Comparison of ENCODE assay signal across 10 cellular contexts in genomic region chr1:245673920-245674414, GRCh38.
DNase-seq lines count a peak whose midpoint lies in the region; ATAC-seq and TF ChIP-seq lines count a peak whose summit lies in the region.
"Had no signal": no experiment of that assay in that cellular context is flagged by ENCODE, and none has a peak within 500 bp of the region (broad histone marks: within the 10 kb centered on the region; RNA-seq: fewer than 3 reads in every experiment).

No MANE protein-coding gene starts in this region.

- H3K4me3 ChIP-seq in gastrocnemius medialis: no peak overlapping the region
- no peak overlapping the region for H3K4me3 ChIP-seq in BE2C (ENCODE audit: low read depth, low read length)
- H3K4me3 ChIP-seq in vagina: no peak overlapping the region
- H3K4me3 ChIP-seq: right atrium auricular region had no signal

- no peaks in the 10 kb centered on the region for H3K4me1 ChIP-seq in gastrocnemius medialis
- H3K4me1 ChIP-seq in BE2C: no peaks in the 10 kb centered on the region
- H3K4me1 ChIP-seq in vagina: no peaks in the 10 kb centered on the region
- H3K4me1 ChIP-seq: right atrium auricular region had no signal

- ATAC-seq in GM19463 (IDR thresholded peaks at IDR 0.05; ENCODE audit: unreplicated experiment) (peak; percentile 64), HG03378 (IDR thresholded peaks at IDR 0.05; ENCODE audit: unreplicated experiment) (peak; percentile 82), gastrocnemius medialis (no peak)
- ATAC-seq in activated CD8-positive, alpha-beta T cell treated with anti-CD3 and anti-CD28 coated beads, Interleukin-2, amount 10 ng/mL, durations not matched to agents 7 days and 5 days: no peak

- no peaks in the 10 kb centered on the region for H3K4me1 Mint-ChIP-seq in activated CD8-positive, alpha-beta T cell treated with anti-CD3 and anti-CD28 coated beads, Interleukin-2, amount 10 ng/mL, durations not matched to agents 7 days and 5 days (ENCODE audit: low read depth)

- intact Hi-C loops in gastrocnemius medialis (cut with DNase I; ENCODE audit: low total_unique reads): no loop called here
- intact Hi-C loops in vagina (cut with DNase I): no loop called here

- POLR2A ChIA-PET in activated CD8-positive, alpha-beta T cell treated with anti-CD3 and anti-CD28 coated beads, Interleukin-2, amount 10 ng/mL, durations not matched to agents 7 days and 5 days (lab: Charles Lee): no interaction called here

- in situ Hi-C loops in gastrocnemius medialis (cut with MboI; ENCODE audit: low sequenced_read_pairs in 4 of 4): no loop called here

- no peak overlapping the region for H3K4me3 Mint-ChIP-seq in activated CD8-positive, alpha-beta T cell treated with anti-CD3 and anti-CD28 coated beads, Interleukin-2, amount 10 ng/mL, durations not matched to agents 7 days and 5 days

- H3K27me3 Mint-ChIP-seq in activated CD8-positive, alpha-beta T cell treated with anti-CD3 and anti-CD28 coated beads, Interleukin-2, amount 10 ng/mL, durations not matched to agents 7 days and 5 days (ENCODE audit: low read depth): no peaks in the 10 kb centered on the region

- no peaks in the 10 kb centered on the region for H3K9me3 Mint-ChIP-seq in activated CD8-positive, alpha-beta T cell treated with anti-CD3 and anti-CD28 coated beads, Interleukin-2, amount 10 ng/mL, durations not matched to agents 7 days and 5 days (ENCODE audit: insufficient read depth)

- TF ChIP-seq POLR2A in gastrocnemius medialis (IDR thresholded peaks at IDR 0.05) (no peak), vagina (IDR thresholded peaks at IDR 0.05) (no peak)

- DNase-seq in AG08395 (ENCODE audit: low spot score): peak; percentile 33
- DNase-seq in SIG-M5 treated with dmso at 0.1 percent for 504 hours (lab: John Stamatoyannopoulos, UW; ENCODE audit: unreplicated experiment): peak; percentile 61
- DNase-seq in activated CD8-positive, alpha-beta T cell treated with anti-CD3 and anti-CD28 coated beads, Interleukin-2, amount 10 ng/mL, durations not matched to agents 7 days and 5 days: no peak
- DNase-seq in gastrocnemius medialis: no peak
- DNase-seq in BE2C: no peak
- DNase-seq in vagina (ENCODE audit: extremely low spot score in 2 of 2): no peak
- DNase-seq: stimulated activated naive CD4-positive, alpha-beta T cell treated with Interleukin-2 at 50 U/mL for 16 hours had no signal

- H3K36me3 ChIP-seq in gastrocnemius medialis (no peaks in the 10 kb centered on the region), BE2C (peaks cover 22% of the 10 kb centered on the region), vagina (no peaks in the 10 kb centered on the region)
- H3K36me3 ChIP-seq: right atrium auricular region had no signal

- H3K9me3 ChIP-seq in gastrocnemius medialis: no peaks in the 10 kb centered on the region
- no peaks in the 10 kb centered on the region for H3K9me3 ChIP-seq in BE2C
- no peaks in the 10 kb centered on the region for H3K9me3 ChIP-seq in vagina
- H3K9me3 ChIP-seq: right atrium auricular region had no signal

- H3K36me3 Mint-ChIP-seq in activated CD8-positive, alpha-beta T cell treated with anti-CD3 and anti-CD28 coated beads, Interleukin-2, amount 10 ng/mL, durations not matched to agents 7 days and 5 days (ENCODE audit: low read depth): no peaks in the 10 kb centered on the region

- H3K27ac Mint-ChIP-seq in activated CD8-positive, alpha-beta T cell treated with anti-CD3 and anti-CD28 coated beads, Interleukin-2, amount 10 ng/mL, durations not matched to agents 7 days and 5 days: no peak overlapping the region

- TF ChIP-seq CTCF in gastrocnemius medialis (IDR thresholded peaks at IDR 0.05 in 4 of 5, conservative IDR thresholded peaks at IDR 0.05 in 1 of 5) (no peak), BE2C (IDR thresholded peaks at IDR 0.05; ENCODE audit: low read depth, low read length) (no peak), vagina (IDR thresholded peaks at IDR 0.05) (no peak)

- CTCF ChIA-PET in activated CD8-positive, alpha-beta T cell treated with anti-CD3 and anti-CD28 coated beads, Interleukin-2, amount 10 ng/mL, durations not matched to agents 7 days and 5 days (lab: Charles Lee): no interaction called here

- H3K27me3 ChIP-seq in gastrocnemius medialis: no peaks in the 10 kb centered on the region
- H3K27me3 ChIP-seq in BE2C: no peaks in the 10 kb centered on the region
- H3K27me3 ChIP-seq in vagina: no peaks in the 10 kb centered on the region
- H3K27me3 ChIP-seq: right atrium auricular region had no signal

- no peak overlapping the region for H3K27ac ChIP-seq in gastrocnemius medialis
- no peak overlapping the region for H3K27ac ChIP-seq in vagina
- H3K27ac ChIP-seq: right atrium auricular region had no signal

Comparison
In these comparisons a context has a peak if more than half of its experiments do, and no peak if none do; other contexts are left out.
1. DNase-seq: peak in AG08395 (single experiment) and SIG-M5 treated with dmso at 0.1 percent for 504 hours (single experiment); none in activated CD8-positive, alpha-beta T cell treated with anti-CD3 and anti-CD28 coated beads, Interleukin-2, amount 10 ng/mL, durations not matched to agents 7 days and 5 days (single experiment), gastrocnemius medialis (0 of 2), BE2C (single experiment) and vagina (0 of 2).
2. ATAC-seq: peak in GM19463 (single experiment) and HG03378 (single experiment); none in activated CD8-positive, alpha-beta T cell treated with anti-CD3 and anti-CD28 coated beads, Interleukin-2, amount 10 ng/mL, durations not matched to agents 7 days and 5 days (single experiment) and gastrocnemius medialis (0 of 2).